Comparison of ENCODE assay signal across 18 cellular contexts in the genomic region with DNA sequence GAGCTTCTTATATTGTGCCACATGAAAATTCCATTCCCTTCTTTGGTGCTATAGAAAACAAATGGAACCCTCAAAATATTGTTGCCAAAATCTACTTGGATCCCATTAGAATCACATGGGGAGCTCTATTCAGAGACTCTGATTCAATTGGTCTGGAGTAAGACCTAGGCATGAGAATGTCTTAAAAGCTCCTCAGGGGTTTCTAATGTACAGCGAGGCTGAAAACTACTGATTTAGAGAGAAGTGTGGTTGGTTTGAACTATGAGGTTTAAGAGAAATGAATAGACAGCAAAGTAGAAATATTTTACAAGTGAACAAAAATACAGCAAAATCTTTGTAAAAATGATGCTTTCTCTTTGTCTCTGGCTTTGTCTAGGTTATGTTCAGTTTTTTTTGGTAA.
DNase-seq lines count a peak whose midpoint lies in the region; ATAC-seq and TF ChIP-seq lines count a peak whose summit lies in the region.
"Had no signal": no experiment of that assay in that cellular context is flagged by ENCODE, and none has a peak within 500 bp of the region (broad histone marks: within the 10 kb centered on the region; RNA-seq: fewer than 3 reads in every experiment).

No MANE protein-coding gene starts in this region.

- no peak for TF ChIP-seq CTCF in omental fat pad (IDR thresholded peaks at IDR 0.05)

- ATAC-seq in GM18909 (IDR thresholded peaks at IDR 0.05; ENCODE audit: poor library complexity, unreplicated experiment) (peak; percentile 81), GM21619 (IDR thresholded peaks at IDR 0.05; ENCODE audit: unreplicated experiment) (peak; percentile 63), HG03064 (IDR thresholded peaks at IDR 0.05; ENCODE audit: low read depth, unreplicated experiment) (peak; percentile 68), HG03565 (IDR thresholded peaks at IDR 0.05; ENCODE audit: unreplicated experiment) (peak; percentile 50), omental fat pad (ENCODE audit: low FRiP score) (no peak)
- ATAC-seq: effector memory CD8-positive, alpha-beta T cell; GM23338; right lobe of liver had no signal

- DNase-seq in ACHN = no peak
- DNase-seq in OCI-M2 (lab: John Stamatoyannopoulos, UW; ENCODE audit: unreplicated experiment) = no peak
- no peak for DNase-seq in stimulated activated CD4-positive, alpha-beta T cell treated with anti-CD3 and anti-CD28 coated beads, Interleukin-2, amount 100 ng/mL, for 48 hours
- DNase-seq in omental fat pad (ENCODE audit: low spot score) = no peak
- DNase-seq: activated CD4-positive, alpha-beta T cell treated with anti-CD3 and anti-CD28 coated beads, Interleukin-2, amount 50 U/mL, for 48 hours; activated T-cell treated with anti-CD3 and anti-CD28 coated beads, Interleukin-2, amount 50 U/mL, for 48 hours; caudate nucleus; effector memory CD8-positive, alpha-beta T cell; hippocampal formation; NCI-H2081 treated with DMSO at 0.1 percent for 48 hours; NCI-H526 treated with DMSO at 0.1 percent for 48 hours; right lobe of liver; substantia nigra had no signal

- in situ Hi-C loops in ACHN (cut with HindIII; ENCODE audit: low pct_ligation_motif_present, low pct_unique_long_range_greater_than_20kb, low sequenced_read_pairs) = no loop called here
